25 cellular contexts compared by ENCODE assay signal in the genomic region with DNA sequence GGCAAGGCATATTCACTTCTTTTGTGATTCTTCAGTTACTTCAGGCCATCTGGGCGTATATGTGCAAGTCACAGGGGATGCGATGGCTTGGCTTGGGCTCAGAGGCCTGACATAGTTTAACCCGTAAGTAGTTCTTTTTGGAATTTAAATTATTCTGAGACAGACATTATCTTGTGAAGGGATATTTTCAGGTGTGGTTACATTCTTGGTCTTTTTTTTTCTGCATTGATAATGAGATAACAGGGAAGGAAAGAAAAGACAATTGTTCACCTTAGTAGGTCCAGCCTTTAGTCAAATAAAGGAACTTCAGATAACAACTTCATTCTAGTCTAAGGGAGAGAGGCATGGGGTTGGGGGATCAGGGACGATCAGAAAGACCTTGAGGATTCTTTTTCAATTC.
"Had no signal": no experiment of that assay in that cellular context is flagged by ENCODE, and none has a peak within 500 bp of the region (broad histone marks: within the 10 kb centered on the region; RNA-seq: fewer than 3 reads in every experiment).

No MANE protein-coding gene starts in this region.

- H3K27me3 Mint-ChIP-seq: activated CD4-positive, alpha-beta memory T cell treated with anti-CD3 and anti-CD28 coated beads, Interleukin-2, amount 10 ng/mL, durations not matched to agents 7 days and 5 days; activated naive CD4-positive, alpha-beta T cell treated with anti-CD3 and anti-CD28 coated beads, Interleukin-2, amount 10 ng/mL, durations not matched to agents 7 days and 5 days; activated naive CD8-positive, alpha-beta T cell treated with anti-CD3 and anti-CD28 coated beads for 36 hours had no signal

- DNase-seq: activated CD4-positive, alpha-beta memory T cell treated with anti-CD3 and anti-CD28 coated beads, Interleukin-2, amount 10 ng/mL, durations not matched to agents 7 days and 5 days; activated CD4-positive, alpha-beta T cell treated with anti-CD3 and anti-CD28 coated beads, Interleukin-2, amount 50 U/mL, for 1 hour; activated CD4-positive, CD25-positive, alpha-beta regulatory T cell; activated gamma-delta T cell treated with Interleukin-2 at 50 U/mL for 16 hours; activated naive CD4-positive, alpha-beta T cell treated with anti-CD3 and anti-CD28 coated beads, Interleukin-2, amount 10 ng/mL, durations not matched to agents 7 days and 5 days; activated naive CD8-positive, alpha-beta T cell treated with anti-CD3 and anti-CD28 coated beads for 36 hours; activated T-cell treated with anti-CD3 and anti-CD28 coated beads for 4 hours; activated T-cell treated with anti-CD3 and anti-CD28 coated beads, Interleukin-2, amount 50 U/mL, for 72 hours; brain microvascular endothelial cell; Kasumi-1; NCI-H1105 treated with DMSO at 0.1 percent for 48 hours; NCI-H1436 treated with DMSO at 0.1 percent for 48 hours; NCI-H187; NCI-H2081; NCI-H446; NCI-H524; PC-3; SHP77; SW 1271 had no signal

- H3K9me3 Mint-ChIP-seq: activated CD4-positive, alpha-beta memory T cell treated with anti-CD3 and anti-CD28 coated beads, Interleukin-2, amount 10 ng/mL, durations not matched to agents 7 days and 5 days; activated naive CD4-positive, alpha-beta T cell treated with anti-CD3 and anti-CD28 coated beads, Interleukin-2, amount 10 ng/mL, durations not matched to agents 7 days and 5 days; activated naive CD8-positive, alpha-beta T cell treated with anti-CD3 and anti-CD28 coated beads for 36 hours; activated T-cell treated with anti-CD3 and anti-CD28 coated beads, Interleukin-2, amount 50 U/mL, for 72 hours; activated T-helper 2 cell treated with anti-CD3 and anti-CD28 coated beads, Interferon-gamma antibody, Interleukin-2, Interleukin-4, amounts not matched to agents 10 μg/mL and 5 μg/mL and 100 μg/mL, durations not matched to agents 14 hours and 24 hours and 36 hours; T-helper 2 cell treated with Interferon-gamma antibody and Interleukin-4, amounts not matched to agents 5 μg/mL and 100 μg/mL, for 36 hours had no signal

- H3K4me3 Mint-ChIP-seq: activated CD4-positive, alpha-beta memory T cell treated with anti-CD3 and anti-CD28 coated beads, Interleukin-2, amount 10 ng/mL, durations not matched to agents 7 days and 5 days; activated naive CD4-positive, alpha-beta T cell treated with anti-CD3 and anti-CD28 coated beads, Interleukin-2, amount 10 ng/mL, durations not matched to agents 7 days and 5 days; activated naive CD8-positive, alpha-beta T cell treated with anti-CD3 and anti-CD28 coated beads for 36 hours; activated T-cell treated with anti-CD3 and anti-CD28 coated beads, Interleukin-2, amount 50 U/mL, for 72 hours; T-helper 2 cell treated with Interferon-gamma antibody and Interleukin-4, amounts not matched to agents 5 μg/mL and 100 μg/mL, for 36 hours had no signal

- H3K4me1 ChIP-seq: SJSA1 had no signal

- H3K27ac ChIP-seq: brain microvascular endothelial cell, cardiac muscle cell, SJSA1 had no signal

- H3K36me3 Mint-ChIP-seq: activated naive CD4-positive, alpha-beta T cell treated with anti-CD3 and anti-CD28 coated beads, Interleukin-2, amount 10 ng/mL, durations not matched to agents 7 days and 5 days; activated naive CD8-positive, alpha-beta T cell treated with anti-CD3 and anti-CD28 coated beads for 36 hours had no signal

- ATAC-seq: activated T-cell treated with anti-CD3 and anti-CD28 coated beads, Interleukin-2, amount 50 U/mL, for 72 hours; PC-3; SK-N-SH treated with all-trans-retinoic acid at 6 μM for 48 hours had no signal

- H3K4me1 Mint-ChIP-seq: activated CD4-positive, alpha-beta memory T cell treated with anti-CD3 and anti-CD28 coated beads, Interleukin-2, amount 10 ng/mL, durations not matched to agents 7 days and 5 days; activated naive CD4-positive, alpha-beta T cell treated with anti-CD3 and anti-CD28 coated beads, Interleukin-2, amount 10 ng/mL, durations not matched to agents 7 days and 5 days; activated naive CD8-positive, alpha-beta T cell treated with anti-CD3 and anti-CD28 coated beads for 36 hours had no signal

- FAIRE-seq: RCC 7860 had no signal

- H3K9me3 ChIP-seq: SJSA1 had no signal

- H3K27me3 ChIP-seq: brain microvascular endothelial cell, cardiac muscle cell, SJSA1 had no signal

- H3K27ac Mint-ChIP-seq: activated CD4-positive, alpha-beta memory T cell treated with anti-CD3 and anti-CD28 coated beads, Interleukin-2, amount 10 ng/mL, durations not matched to agents 7 days and 5 days; activated naive CD4-positive, alpha-beta T cell treated with anti-CD3 and anti-CD28 coated beads, Interleukin-2, amount 10 ng/mL, durations not matched to agents 7 days and 5 days; activated naive CD8-positive, alpha-beta T cell treated with anti-CD3 and anti-CD28 coated beads for 36 hours; activated T-cell treated with anti-CD3 and anti-CD28 coated beads, Interleukin-2, amount 50 U/mL, for 72 hours; activated T-helper 2 cell treated with anti-CD3 and anti-CD28 coated beads, Interferon-gamma antibody, Interleukin-2, Interleukin-4, amounts not matched to agents 10 μg/mL and 5 μg/mL and 100 μg/mL, durations not matched to agents 14 hours and 24 hours and 36 hours; T-helper 2 cell treated with Interferon-gamma antibody and Interleukin-4, amounts not matched to agents 5 μg/mL and 100 μg/mL, for 36 hours had no signal

- H3K4me3 ChIP-seq: cardiac muscle cell, SJSA1 had no signal

- H3K36me3 ChIP-seq: brain microvascular endothelial cell, cardiac muscle cell, SJSA1 had no signal
